In genomic region chr4:80004319-80004718, GRCh38 we compare ENCODE assay signal across 27 cellular contexts.
"Had no signal": no experiment of that assay in that cellular context is flagged by ENCODE, and none has a peak within 500 bp of the region (broad histone marks: within the 10 kb centered on the region; RNA-seq: fewer than 3 reads in every experiment).

No MANE protein-coding gene starts in this region.

- H3K4me1 ChIP-seq: SJCRH30 had no signal

- H3K27me3 ChIP-seq: adrenal gland, Peyer's patch, SJCRH30 had no signal

- DNase-seq: activated CD4-positive, alpha-beta T cell treated with anti-CD3 and anti-CD28 coated beads for 1 hour; activated CD4-positive, alpha-beta T cell treated with anti-CD3 and anti-CD28 coated beads, Interleukin-2, amount 10 ng/mL, durations not matched to agents 24 days and 14 days; activated CD4-positive, alpha-beta T cell treated with anti-CD3 and anti-CD28 coated beads, Interleukin-2, amount 50 U/mL, for 48 hours; activated CD8-positive, alpha-beta memory T cell treated with anti-CD3 and anti-CD28 coated beads, Interleukin-2, amount 50 U/mL, for 48 hours; activated naive CD4-positive, alpha-beta T cell treated with anti-CD3 and anti-CD28 coated beads, Interleukin-2, amount 50 U/mL, for 16 hours; activated naive CD8-positive, alpha-beta T cell treated with anti-CD3 and anti-CD28 coated beads, Interleukin-2, amount 10 ng/mL, durations not matched to agents 7 days and 5 days; activated T-cell treated with anti-CD3 and anti-CD28 coated beads, Interleukin-2, amount 50 U/mL, for 1 hour; adrenal gland; anterior cingulate cortex; cerebellar nuclear complex; NCI-H1092; NCI-H1417; NCI-H1930; NCI-H2107; NCI-H2171 treated with DMSO at 0.1 percent for 48 hours; NCI-H226; NCI-H526 treated with DMSO at 0.1 percent for 48 hours; NCI-H82; NK-92 treated with Interleukin-12 subunit alpha and Interleukin-12 subunit beta, amount 100 ng/mL, for 24 hours; Peyer's patch; Right ventricle myocardium superior; SJCRH30; SK-N-SH; T-helper 9 cell had no signal

- H3K27me3 Mint-ChIP-seq: activated CD4-positive, alpha-beta T cell treated with anti-CD3 and anti-CD28 coated beads, Interleukin-2, amount 10 ng/mL, durations not matched to agents 24 days and 14 days; activated naive CD8-positive, alpha-beta T cell treated with anti-CD3 and anti-CD28 coated beads, Interleukin-2, amount 10 ng/mL, durations not matched to agents 7 days and 5 days had no signal

- H3K36me3 ChIP-seq: adrenal gland had no signal

- H3K4me3 Mint-ChIP-seq: activated CD4-positive, alpha-beta T cell treated with anti-CD3 and anti-CD28 coated beads, Interleukin-2, amount 10 ng/mL, durations not matched to agents 24 days and 14 days; activated naive CD8-positive, alpha-beta T cell treated with anti-CD3 and anti-CD28 coated beads, Interleukin-2, amount 10 ng/mL, durations not matched to agents 7 days and 5 days; WTC11 had no signal

- ATAC-seq: WTC11 had no signal

- H3K9ac ChIP-seq: KMS-11, SK-N-SH had no signal

- H3K27ac ChIP-seq: adrenal gland, KMS-11, Peyer's patch, RWPE1, SJCRH30 had no signal

- H3K4me1 Mint-ChIP-seq: WTC11 had no signal

- H3K4me3 ChIP-seq: adrenal gland, Peyer's patch, SJCRH30 had no signal

- H3K27ac Mint-ChIP-seq: activated CD4-positive, alpha-beta T cell treated with anti-CD3 and anti-CD28 coated beads, Interleukin-2, amount 10 ng/mL, durations not matched to agents 24 days and 14 days; activated naive CD8-positive, alpha-beta T cell treated with anti-CD3 and anti-CD28 coated beads, Interleukin-2, amount 10 ng/mL, durations not matched to agents 7 days and 5 days; WTC11 had no signal
